ENCODE assay signal across 1 cellular context in genomic region chr18:13558132-13558531, GRCh38.
TF ChIP-seq lines count a peak whose summit lies in the region.

No MANE protein-coding gene starts in this region.

TF ChIP-seq in GM12878, 131 proteins besides CTCF, POLR2A, EP300 and RAD21 (continued from another document):
- TF ChIP-seq ELK1 (IDR thresholded peaks at IDR 0.05; ENCODE audit: low read depth, low read length) (no peak), RB1 (IDR thresholded peaks at IDR 0.05; ENCODE audit: borderline replicate concordance) (peak; percentile 73; the same call in 1 of the 2 replicates), IRF4 (IDR thresholded peaks at IDR 0.05; ENCODE audit: low read depth, low read length) (no peak; the same call in 1 of the 2 replicates), SUPT20H (IDR thresholded peaks at IDR 0.05; ENCODE audit: borderline replicate concordance, control insufficient read depth, low read depth, low read length) (no peak), BHLHE40 (IDR thresholded peaks at IDR 0.05; ENCODE audit: borderline replicate concordance in 1 of 2, low read depth in 2 of 2, low read length in 1 of 2) (peak in 1 of 2 experiments; percentile 35; a peak in 1 of 4 replicates), PKNOX1 (IDR thresholded peaks at IDR 0.05) (0 out of 2 replicates have a peak, but pooled peaks have one; percentile 2), RUNX3 (IDR thresholded peaks at IDR 0.05; ENCODE audit: low read length) (peak; percentile 33), ATF2 (IDR thresholded peaks at IDR 0.05; ENCODE audit: low read length) (no peak), EED (IDR thresholded peaks at IDR 0.05; ENCODE audit: low read depth) (peak; percentile 40; the same call in 1 of the 2 replicates), BACH1 (IDR thresholded peaks at IDR 0.05; ENCODE audit: borderline replicate concordance) (no peak), ZBTB4 (CRISPR knock-in tag; IDR thresholded peaks at IDR 0.05) (no peak), MLLT1 (IDR thresholded peaks at IDR 0.05) (peak; percentile 52; the same call in 1 of the 2 replicates), WRNIP1 (IDR thresholded peaks at IDR 0.05; ENCODE audit: borderline replicate concordance, low read depth, low read length) (0 out of 2 replicates have a peak, but pooled peaks have one; percentile 60), SMC3 (IDR thresholded peaks at IDR 0.05; ENCODE audit: borderline replicate concordance, low read length) (peak; percentile 97), SMARCA5 (IDR thresholded peaks at IDR 0.05) (peak; percentile 38; the same call in 1 of the 2 replicates), ZNF207 (IDR thresholded peaks at IDR 0.05; ENCODE audit: borderline replicate concordance) (0 out of 2 replicates have a peak, but pooled peaks have one; percentile 69), ZNF384 (IDR thresholded peaks at IDR 0.05; ENCODE audit: borderline replicate concordance, low read depth, low read length) (no peak), KAT2A (conservative IDR thresholded peaks at IDR 0.05; ENCODE audit: control insufficient read depth, low read depth, low read length) (no peak), NR2F1 (conservative IDR thresholded peaks at IDR 0.05) (peak; percentile 64), FOS (IDR thresholded peaks at IDR 0.05; ENCODE audit: borderline replicate concordance, extremely low read depth, insufficient read length) (no peak), NBN (IDR thresholded peaks at IDR 0.05) (peak; percentile 78), YY1 (IDR thresholded peaks at IDR 0.05; ENCODE audit: low read depth, low read length) (peak; percentile 75; the same call in 1 of the 2 replicates), TCF3 (IDR thresholded peaks at IDR 0.05; ENCODE audit: borderline replicate concordance, insufficient read depth, low read depth, low read length) (no peak), E2F4 (IDR thresholded peaks at IDR 0.05; ENCODE audit: low read depth, low read length) (no peak)
TF ChIP-seq in GM12878: peak in this region for 18.
